ENCODE assay signal across 21 cellular contexts in genomic region chr5:83145882-83146331, GRCh38.
DNase-seq lines count a peak whose midpoint lies in the region; TF ChIP-seq lines count a peak whose summit lies in the region.
"Had no signal": no experiment of that assay in that cellular context is flagged by ENCODE, and none has a peak within 500 bp of the region (broad histone marks: within the 10 kb centered on the region; RNA-seq: fewer than 3 reads in every experiment).

No MANE protein-coding gene starts in this region.

- peak; percentile 6 for DNase-seq in HCEC 1CT
- DNase-seq in chondrocyte (ENCODE audit: low spot score): no peak
- DNase-seq in hepatic stellate cell (ENCODE audit: low spot score): peak; percentile 2
- peak; percentile 25 for DNase-seq in retinal pigment epithelial cell (ENCODE audit: low read depth)
- DNase-seq in HuH-7 (ENCODE audit: low spot score): no peak
- DNase-seq in RKO (ENCODE audit: low spot score): no peak
- DNase-seq in occipital lobe (lab: John Stamatoyannopoulos, UW): no peak
- DNase-seq in KG1 (lab: John Stamatoyannopoulos, UW): no peak
- DNase-seq: activated CD4-positive, alpha-beta T cell treated with anti-CD3 and anti-CD28 coated beads for 48 hours; activated CD8-positive, alpha-beta memory T cell treated with anti-CD3 and anti-CD28 coated beads, Interleukin-2, amount 50 U/mL, for 4 hours; esophagus squamous epithelium; HFFc6; Kasumi-1; naive thymus-derived CD8-positive, alpha-beta T cell; NCI-H1105; NCI-H2171; PC-3; stimulated activated naive CD4-positive, alpha-beta T cell treated with Interleukin-2 at 50 U/mL for 16 hours; upper lobe of left lung had no signal

- H3K27me3 Mint-ChIP-seq in chondrocyte (ENCODE audit: low read depth): no peaks in the 10 kb centered on the region
- H3K27me3 Mint-ChIP-seq: naive thymus-derived CD8-positive, alpha-beta T cell had no signal

- no peak for TF ChIP-seq CTCF in chondrocyte (IDR thresholded peaks at IDR 0.05)
- no peak for TF ChIP-seq CTCF in retinal pigment epithelial cell (conservative IDR thresholded peaks at IDR 0.05; ENCODE audit: low read depth, low read length)

- no peak overlapping the region for H3K4me3 ChIP-seq in retinal pigment epithelial cell (ENCODE audit: low read length)
- H3K4me3 ChIP-seq: ascending aorta; BLaER1 treated with 17β-estradiol and CSF1 and Interleukin-3, amounts not matched to agents 10 nM and 100 nM; esophagus squamous epithelium; upper lobe of left lung had no signal

- H3K27ac Mint-ChIP-seq in chondrocyte (ENCODE audit: unreplicated experiment): peak overlapping the region; percentile 77
- H3K27ac Mint-ChIP-seq: HFFc6; naive thymus-derived CD8-positive, alpha-beta T cell had no signal

- no peaks in the 10 kb centered on the region for H3K9me3 Mint-ChIP-seq in chondrocyte (ENCODE audit: low read depth)
- H3K9me3 Mint-ChIP-seq: HFFc6; naive thymus-derived CD8-positive, alpha-beta T cell had no signal

- H3K4me3 Mint-ChIP-seq in chondrocyte (ENCODE audit: unreplicated experiment): no peak overlapping the region
- H3K4me3 Mint-ChIP-seq: HFFc6; naive thymus-derived CD8-positive, alpha-beta T cell had no signal

- peaks cover 21% of the 10 kb centered on the region for H3K4me1 Mint-ChIP-seq in chondrocyte (ENCODE audit: low read depth)
- H3K4me1 Mint-ChIP-seq: naive thymus-derived CD8-positive, alpha-beta T cell had no signal

- no peaks in the 10 kb centered on the region for H3K36me3 Mint-ChIP-seq in chondrocyte (ENCODE audit: low read depth)

Comparison
In these comparisons a context has a peak if more than half of its experiments do, and no peak if none do; other contexts are left out.
1. DNase-seq: peak in HCEC 1CT (single experiment), hepatic stellate cell (single experiment) and retinal pigment epithelial cell (single experiment); none in chondrocyte (single experiment), HuH-7 (single experiment), RKO (single experiment), occipital lobe (single experiment) and KG1 (single experiment).